In genomic region chr21:37357691-37358090, GRCh38 we compare ENCODE assay signal across 13 cellular contexts.
"Had no signal": no experiment of that assay in that cellular context is flagged by ENCODE, and none has a peak within 500 bp of the region (broad histone marks: within the 10 kb centered on the region; RNA-seq: fewer than 3 reads in every experiment).

No MANE protein-coding gene starts in this region.

- H3K36me3 ChIP-seq: breast epithelium, gastroesophageal sphincter, neural progenitor cell, pancreas, vagina had no signal

- H3K27me3 ChIP-seq: breast epithelium, neural progenitor cell, pancreas, vagina had no signal

- ATAC-seq: pancreas had no signal

- H3K4me3 ChIP-seq: breast epithelium, gastroesophageal sphincter, neural progenitor cell, pancreas, vagina had no signal

- H2AFZ ChIP-seq: neural progenitor cell had no signal

- H3K4me1 ChIP-seq: breast epithelium, gastroesophageal sphincter, neural progenitor cell, pancreas had no signal

- H3K9me3 ChIP-seq: breast epithelium, gastroesophageal sphincter, pancreas, vagina had no signal

- DNase-seq: activated CD4-positive, alpha-beta memory T cell treated with anti-CD3 and anti-CD28 coated beads, Interleukin-2, amount 10 ng/mL, durations not matched to agents 7 days and 5 days; activated CD4-positive, alpha-beta T cell treated with anti-CD3 and anti-CD28 coated beads for 1 hour; activated CD8-positive, alpha-beta memory T cell treated with anti-CD3 and anti-CD28 coated beads, Interleukin-2, amount 50 U/mL, for 48 hours; activated naive CD8-positive, alpha-beta T cell treated with anti-CD3 and anti-CD28 coated beads, Interleukin-2, amount 10 ng/mL, durations not matched to agents 7 days and 5 days; anterior cingulate cortex; kidney; midbrain; pancreas; T1000 had no signal

- H3K4me2 ChIP-seq: neural progenitor cell had no signal

- H3K9ac ChIP-seq: neural progenitor cell had no signal

- H3K27ac ChIP-seq: breast epithelium, gastroesophageal sphincter, neural progenitor cell, pancreas, vagina had no signal
